10 cellular contexts compared by ENCODE assay signal in the genomic region with DNA sequence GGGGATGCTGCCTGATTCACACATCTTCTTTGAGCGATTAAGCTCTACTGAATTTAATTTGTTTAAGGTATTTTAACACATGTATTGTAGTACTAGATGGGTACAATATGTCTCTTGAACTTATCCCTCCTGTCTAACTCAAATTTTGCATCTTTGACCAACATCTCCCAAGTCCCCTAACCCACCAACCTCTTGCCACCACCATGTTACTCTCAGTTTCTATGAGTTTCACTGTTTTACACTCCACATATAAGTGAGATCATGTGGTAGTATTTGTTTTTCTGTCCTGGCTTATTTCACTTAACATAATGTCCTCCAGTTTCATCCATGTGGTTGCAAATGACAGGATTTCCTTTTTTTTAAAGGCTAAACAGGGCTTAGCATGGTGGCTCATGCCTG.
"Had no signal": no experiment of that assay in that cellular context is flagged by ENCODE, and none has a peak within 500 bp of the region (broad histone marks: within the 10 kb centered on the region; RNA-seq: fewer than 3 reads in every experiment).

No MANE protein-coding gene starts in this region.

- H3K27ac ChIP-seq: GM23248, KMS-11 had no signal

- H3K4me1 Mint-ChIP-seq: H9, IgD-negative memory B cell had no signal

- DNase-seq: GM23248, H9, HCEC 1CT, Karpas-422, KBM-7 had no signal

- H3K27ac Mint-ChIP-seq: H9, IgD-negative memory B cell had no signal

- H3K4me2 ChIP-seq: KMS-11 had no signal

- H3K9ac ChIP-seq: GM23248, KMS-11 had no signal

- H3K4me3 ChIP-seq: GM23248 had no signal

- ATAC-seq: HepG2 had no signal

- H3K4me3 Mint-ChIP-seq: H9, IgD-negative memory B cell had no signal

- FAIRE-seq: H1, H54 had no signal

- H2AFZ ChIP-seq: GM23248 had no signal
